ENCODE assay signal across 14 cellular contexts in genomic region chr1:24015226-24016210, GRCh38. TPM values are rescaled to one million over a fixed set of nuclear protein-coding genes. Genes with fewer than 3 reads are reported as not detected.
DNase-seq lines count a peak whose midpoint lies in the region; ATAC-seq and TF ChIP-seq lines count a peak whose summit lies in the region.
"Had no signal": no experiment of that assay in that cellular context is flagged by ENCODE, and none has a peak within 500 bp of the region (broad histone marks: within the 10 kb centered on the region; RNA-seq: fewer than 3 reads in every experiment).

No MANE protein-coding gene starts in this region.

- H2BK12ac ChIP-seq in trophoblast cell (ENCODE audit: low read length), result no peak overlapping the region

- no peak for ATAC-seq in GM19324 (IDR thresholded peaks at IDR 0.05; ENCODE audit: low FRiP score, unreplicated experiment)

- peaks cover 9% of the 10 kb centered on the region for H3K27me3 Mint-ChIP-seq in activated T-helper 1 cell treated with anti-CD3 and anti-CD28 coated beads, Interleukin-12 subunit alpha, Interleukin-12 subunit beta, Interleukin-2, Interleukin-4 antibody, amounts not matched to agents 30 ng/mL and 10 ng/mL and 1 ng/mL, durations not matched to agents 14 hours and 24 hours and 36 hours (ENCODE audit: insufficient read depth)

- no peaks in the 10 kb centered on the region for H3K79me2 ChIP-seq in trophoblast cell (ENCODE audit: control insufficient read depth, insufficient read depth, low read length, poor library complexity)

- H3K9me3 ChIP-seq in adipocyte (ENCODE audit: control insufficient read depth, low read length) (no peaks in the 10 kb centered on the region), cardiac muscle cell (ENCODE audit: low read depth) (no peaks in the 10 kb centered on the region), trophoblast cell (ENCODE audit: insufficient read depth, low read depth, low read length) (no peaks in the 10 kb centered on the region)

- H3K27me3 ChIP-seq in adipocyte (replicated peaks; ENCODE audit: control insufficient read depth, insufficient read depth, low read length) (no peaks in the 10 kb centered on the region), cardiac muscle cell (no peaks in the 10 kb centered on the region), trophoblast cell (ENCODE audit: insufficient read depth, low read length) (no peaks in the 10 kb centered on the region)

- H2AK5ac ChIP-seq in trophoblast cell (ENCODE audit: low read length), result no peak overlapping the region

- H3K23ac ChIP-seq in trophoblast cell (ENCODE audit: low read length), result no peak overlapping the region

- H3K4me3 ChIP-seq in adipocyte (ENCODE audit: low read length) (no peak overlapping the region), cardiac muscle cell (no peak overlapping the region), trophoblast cell (ENCODE audit: low read depth, low read length) (no peak overlapping the region)
- H3K4me3 ChIP-seq: skin epidermis had no signal

- peak overlapping the region; percentile 6 for H3K27ac ChIP-seq in cardiac muscle cell
- H3K27ac ChIP-seq in trophoblast cell (ENCODE audit: low read depth, low read length), result no peak overlapping the region

- intact Hi-C loops in activated T-helper 1 cell treated with anti-CD3 and anti-CD28 coated beads, Interleukin-12 subunit alpha, Interleukin-12 subunit beta, Interleukin-2, Interleukin-4 antibody, amounts not matched to agents 30 ng/mL and 10 ng/mL and 1 ng/mL, durations not matched to agents 14 hours and 24 hours and 36 hours (cut with micrococcal nuclease), result no loop called here

- no peak overlapping the region for H3K27ac Mint-ChIP-seq in activated T-helper 1 cell treated with anti-CD3 and anti-CD28 coated beads, Interleukin-12 subunit alpha, Interleukin-12 subunit beta, Interleukin-2, Interleukin-4 antibody, amounts not matched to agents 30 ng/mL and 10 ng/mL and 1 ng/mL, durations not matched to agents 14 hours and 24 hours and 36 hours

- no peaks in the 10 kb centered on the region for H3K4me1 Mint-ChIP-seq in activated T-helper 1 cell treated with anti-CD3 and anti-CD28 coated beads, Interleukin-12 subunit alpha, Interleukin-12 subunit beta, Interleukin-2, Interleukin-4 antibody, amounts not matched to agents 30 ng/mL and 10 ng/mL and 1 ng/mL, durations not matched to agents 14 hours and 24 hours and 36 hours (ENCODE audit: low read depth)

- H3K18ac ChIP-seq in trophoblast cell (ENCODE audit: low read length), result no peak overlapping the region

- no peak overlapping the region for H2BK120ac ChIP-seq in trophoblast cell (ENCODE audit: insufficient read depth, low read length, poor library complexity)

- H3K4me2 ChIP-seq in trophoblast cell (ENCODE audit: low read length), result no peak overlapping the region

- no peak overlapping the region for H2AFZ ChIP-seq in trophoblast cell (ENCODE audit: insufficient read depth, low read length, poor library complexity)

- TF ChIP-seq CTCF in cardiac muscle cell (IDR thresholded peaks at IDR 0.05; ENCODE audit: low read depth, low read length), result no peak

- no peak overlapping the region for H3K4me3 Mint-ChIP-seq in activated T-helper 1 cell treated with anti-CD3 and anti-CD28 coated beads, Interleukin-12 subunit alpha, Interleukin-12 subunit beta, Interleukin-2, Interleukin-4 antibody, amounts not matched to agents 30 ng/mL and 10 ng/mL and 1 ng/mL, durations not matched to agents 14 hours and 24 hours and 36 hours

- peaks cover 4% of the 10 kb centered on the region for H3K79me1 ChIP-seq in trophoblast cell (ENCODE audit: low read length)

- no peaks in the 10 kb centered on the region for H3K36me3 Mint-ChIP-seq in activated T-helper 1 cell treated with anti-CD3 and anti-CD28 coated beads, Interleukin-12 subunit alpha, Interleukin-12 subunit beta, Interleukin-2, Interleukin-4 antibody, amounts not matched to agents 30 ng/mL and 10 ng/mL and 1 ng/mL, durations not matched to agents 14 hours and 24 hours and 36 hours (ENCODE audit: low read depth)

- peaks cover 50% of the 10 kb centered on the region for H3K4me1 ChIP-seq in adipocyte (ENCODE audit: control insufficient read depth, insufficient read depth, low read length)
- H3K4me1 ChIP-seq in cardiac muscle cell (ENCODE audit: low read depth), result peaks cover 36% of the 10 kb centered on the region
- H3K4me1 ChIP-seq in trophoblast cell (ENCODE audit: control insufficient read depth in 1 of 2, insufficient read depth in 2 of 2, low read length in 2 of 2), result peaks cover 7 to 11% of the 10 kb centered on the region in 2 experiments

- H4K91ac ChIP-seq in trophoblast cell (ENCODE audit: low read depth, low read length), result no peak overlapping the region

- H3K9me3 Mint-ChIP-seq in activated T-helper 1 cell treated with anti-CD3 and anti-CD28 coated beads, Interleukin-12 subunit alpha, Interleukin-12 subunit beta, Interleukin-2, Interleukin-4 antibody, amounts not matched to agents 30 ng/mL and 10 ng/mL and 1 ng/mL, durations not matched to agents 14 hours and 24 hours and 36 hours, result no peaks in the 10 kb centered on the region

- DNase-seq in AG08396 (ENCODE audit: low spot score) (peak; percentile 26), adipocyte (ENCODE audit: low read depth) (peak; percentile 83), cardiac muscle cell (ENCODE audit: low read depth in 1 of 2, low spot score in 1 of 2) (peak in 1 of 2 donors; percentile 77), retina (peak; percentile 9), trophoblast cell (no peak)
- no peak for DNase-seq in activated T-helper 1 cell treated with anti-CD3 and anti-CD28 coated beads, Interleukin-12 subunit alpha, Interleukin-12 subunit beta, Interleukin-2, Interleukin-4 antibody, amounts not matched to agents 30 ng/mL and 10 ng/mL and 1 ng/mL, durations not matched to agents 14 hours and 24 hours and 36 hours (ENCODE audit: low spot score)
- DNase-seq in activated CD4-positive, CD25-positive, alpha-beta regulatory T cell treated with anti-CD3 and anti-CD28 coated beads, Interleukin-2, amount 50 U/mL, for 72 hours, result no peak
- DNase-seq: activated CD4-positive, alpha-beta T cell treated with anti-CD3 and anti-CD28 coated beads, Interleukin-2, amount 50 U/mL, for 1 hour; activated naive CD4-positive, alpha-beta T cell treated with anti-CD3 and anti-CD28 coated beads, Interleukin-2, amount 50 U/mL, for 16 hours; AML-193; H7; stimulated activated CD8-positive, alpha-beta memory T cell treated with anti-CD3 and anti-CD28 coated beads, Interleukin-4, amount 100 ng/mL, for 48 hours had no signal

- no peak overlapping the region for H4K8ac ChIP-seq in trophoblast cell (ENCODE audit: low read depth, low read length)

- no peak overlapping the region for H4K12ac ChIP-seq in trophoblast cell (ENCODE audit: low read depth, low read length)

- H3K4ac ChIP-seq in trophoblast cell (ENCODE audit: low read depth, low read length), result no peak overlapping the region

- H2BK5ac ChIP-seq in trophoblast cell (ENCODE audit: low read depth, low read length, poor library complexity), result no peak overlapping the region

- H3K36me3 ChIP-seq in adipocyte (ENCODE audit: control insufficient read depth, insufficient read depth, low read length, severe bottlenecking) (no peaks in the 10 kb centered on the region), cardiac muscle cell (no peaks in the 10 kb centered on the region), trophoblast cell (ENCODE audit: control insufficient read depth in 1 of 2, insufficient read depth in 2 of 2, low read length in 2 of 2) (no peaks in the 10 kb centered on the region)

- no peak overlapping the region for H3K14ac ChIP-seq in trophoblast cell (ENCODE audit: low read length)

- WGBS in trophoblast cell (ENCODE audit: extremely low coverage, insufficient coverage, insufficient read length), result no CpG with 5 or more reads among the region's 6 CpGs

- H3K9ac ChIP-seq in adipocyte (ENCODE audit: low read length), result peak overlapping the region; percentile 56
- no peak overlapping the region for H3K9ac ChIP-seq in trophoblast cell (ENCODE audit: low read length)

RNA-seq across cellular contexts. Expression of gene SRSF10, which starts 35.4 kb away (rescaled TPM):
- total RNA-seq in cardiac muscle cell, result 107 and 134 TPM in 2 replicates
- 181 and 192 TPM in 2 replicates for polyA plus RNA-seq in cardiac muscle cell
- 65.1 and 66.3 TPM in 2 replicates for polyA plus RNA-seq in trophoblast cell (2013)
- 238 and 243 TPM in 2 replicates for total RNA-seq in activated T-helper 1 cell treated with anti-CD3 and anti-CD28 coated beads, Interleukin-12 subunit alpha, Interleukin-12 subunit beta, Interleukin-2, Interleukin-4 antibody, amounts not matched to agents 30 ng/mL and 10 ng/mL and 1 ng/mL, durations not matched to agents 14 hours and 24 hours and 36 hours

RNA-seq across cellular contexts. Expression of gene PNRC2, which starts 55.9 kb away (rescaled TPM):
- 77.1 and 87.9 TPM in 2 replicates for total RNA-seq in cardiac muscle cell
- polyA plus RNA-seq in cardiac muscle cell, result 71.7 and 88.5 TPM in 2 replicates
- 125 and 134 TPM in 2 replicates for polyA plus RNA-seq in trophoblast cell (2013)
- total RNA-seq in activated T-helper 1 cell treated with anti-CD3 and anti-CD28 coated beads, Interleukin-12 subunit alpha, Interleukin-12 subunit beta, Interleukin-2, Interleukin-4 antibody, amounts not matched to agents 30 ng/mL and 10 ng/mL and 1 ng/mL, durations not matched to agents 14 hours and 24 hours and 36 hours, result 112 and 134 TPM in 2 replicates

Comparison
In these comparisons a context has a peak if more than half of its experiments do, and no peak if none do; other contexts are left out.
1. DNase-seq: peak in AG08396 (single experiment), adipocyte (single experiment) and retina (single experiment); none in trophoblast cell (0 of 2), activated T-helper 1 cell treated with anti-CD3 and anti-CD28 coated beads, Interleukin-12 subunit alpha, Interleukin-12 subunit beta, Interleukin-2, Interleukin-4 antibody, amounts not matched to agents 30 ng/mL and 10 ng/mL and 1 ng/mL, durations not matched to agents 14 hours and 24 hours and 36 hours (single experiment) and activated CD4-positive, CD25-positive, alpha-beta regulatory T cell treated with anti-CD3 and anti-CD28 coated beads, Interleukin-2, amount 50 U/mL, for 72 hours (single experiment).